18 cellular contexts compared by ENCODE assay signal in genomic region chr7:69661342-69661741, GRCh38.
"Had no signal": no experiment of that assay in that cellular context is flagged by ENCODE, and none has a peak within 500 bp of the region (broad histone marks: within the 10 kb centered on the region; RNA-seq: fewer than 3 reads in every experiment).

No MANE protein-coding gene starts in this region.

- H3K27ac ChIP-seq: colonic mucosa, gastrocnemius medialis, right atrium auricular region, transverse colon had no signal

- H3K4me3 ChIP-seq: colonic mucosa, gastrocnemius medialis, right atrium auricular region, transverse colon had no signal

- H3K27me3 ChIP-seq: colonic mucosa, gastrocnemius medialis, right atrium auricular region, transverse colon had no signal

- H3K9me3 Mint-ChIP-seq: activated naive CD4-positive, alpha-beta T cell treated with anti-CD3 and anti-CD28 coated beads, Interleukin-2, amount 10 ng/mL, durations not matched to agents 7 days and 5 days; activated T-helper 2 cell treated with anti-CD3 and anti-CD28 coated beads, Interferon-gamma antibody, Interleukin-2, Interleukin-4, amounts not matched to agents 10 μg/mL and 5 μg/mL and 100 μg/mL, durations not matched to agents 14 hours and 24 hours and 36 hours; naive thymus-derived CD8-positive, alpha-beta T cell; stimulated activated effector memory CD8-positive, alpha-beta T cell treated with anti-CD3 and anti-CD28 coated beads, Interleukin-12 subunit alpha, Interleukin-12 subunit beta, amount 100 ng/mL, for 72 hours had no signal

- H3K9me3 ChIP-seq: colonic mucosa, gastrocnemius medialis, right atrium auricular region, transverse colon had no signal

- H3K4me1 Mint-ChIP-seq: activated naive CD4-positive, alpha-beta T cell treated with anti-CD3 and anti-CD28 coated beads, Interleukin-2, amount 10 ng/mL, durations not matched to agents 7 days and 5 days; stimulated activated effector memory CD8-positive, alpha-beta T cell treated with anti-CD3 and anti-CD28 coated beads, Interleukin-12 subunit alpha, Interleukin-12 subunit beta, amount 100 ng/mL, for 72 hours had no signal

- H3K36me3 ChIP-seq: colonic mucosa, gastrocnemius medialis, right atrium auricular region, transverse colon had no signal

- H3K4me1 ChIP-seq: colonic mucosa had no signal

- H3K27ac Mint-ChIP-seq: activated naive CD4-positive, alpha-beta T cell treated with anti-CD3 and anti-CD28 coated beads, Interleukin-2, amount 10 ng/mL, durations not matched to agents 7 days and 5 days; activated T-helper 2 cell treated with anti-CD3 and anti-CD28 coated beads, Interferon-gamma antibody, Interleukin-2, Interleukin-4, amounts not matched to agents 10 μg/mL and 5 μg/mL and 100 μg/mL, durations not matched to agents 14 hours and 24 hours and 36 hours; naive thymus-derived CD8-positive, alpha-beta T cell; stimulated activated effector memory CD8-positive, alpha-beta T cell treated with anti-CD3 and anti-CD28 coated beads, Interleukin-12 subunit alpha, Interleukin-12 subunit beta, amount 100 ng/mL, for 72 hours had no signal

- H3K27me3 Mint-ChIP-seq: activated naive CD4-positive, alpha-beta T cell treated with anti-CD3 and anti-CD28 coated beads, Interleukin-2, amount 10 ng/mL, durations not matched to agents 7 days and 5 days had no signal

- DNase-seq: activated CD4-positive, alpha-beta T cell treated with anti-CD3 and anti-CD28 coated beads, Interleukin-2, amount 50 U/mL, for 1 hour; activated CD4-positive, CD25-positive, alpha-beta regulatory T cell; activated naive CD4-positive, alpha-beta T cell treated with anti-CD3 and anti-CD28 coated beads, Interleukin-2, amount 10 ng/mL, durations not matched to agents 7 days and 5 days; activated T-cell treated with anti-CD3 and anti-CD28 coated beads for 4 hours; caudate nucleus; colonic mucosa; effector CD4-positive, alpha-beta T cell; gastrocnemius medialis; islet precursor cell; mammary epithelial cell; naive thymus-derived CD8-positive, alpha-beta T cell; posterior cingulate gyrus; small intestine; transverse colon had no signal

- ATAC-seq: gastrocnemius medialis; left lobe of liver; naive thymus-derived CD8-positive, alpha-beta T cell; stimulated activated effector memory CD8-positive, alpha-beta T cell treated with anti-CD3 and anti-CD28 coated beads, Interleukin-12 subunit alpha, Interleukin-12 subunit beta, amount 100 ng/mL, for 72 hours had no signal

- H3K4me3 Mint-ChIP-seq: activated naive CD4-positive, alpha-beta T cell treated with anti-CD3 and anti-CD28 coated beads, Interleukin-2, amount 10 ng/mL, durations not matched to agents 7 days and 5 days; naive thymus-derived CD8-positive, alpha-beta T cell; stimulated activated effector memory CD8-positive, alpha-beta T cell treated with anti-CD3 and anti-CD28 coated beads, Interleukin-12 subunit alpha, Interleukin-12 subunit beta, amount 100 ng/mL, for 72 hours had no signal
